Comparison of ENCODE assay signal across 1 cellular context in genomic region chr20:50406610-50407136, GRCh38.
A peak's percentile ranks its signal among the peaks of the same experiment; 100 is the strongest.
TF ChIP-seq lines count a peak whose summit lies in the region.

No MANE protein-coding gene starts in this region.

TF ChIP-seq in HepG2, 621 proteins besides CTCF, POLR2A, EP300 and RAD21 (continued from another document and continues in another):
- TF ChIP-seq, protein P1, sequence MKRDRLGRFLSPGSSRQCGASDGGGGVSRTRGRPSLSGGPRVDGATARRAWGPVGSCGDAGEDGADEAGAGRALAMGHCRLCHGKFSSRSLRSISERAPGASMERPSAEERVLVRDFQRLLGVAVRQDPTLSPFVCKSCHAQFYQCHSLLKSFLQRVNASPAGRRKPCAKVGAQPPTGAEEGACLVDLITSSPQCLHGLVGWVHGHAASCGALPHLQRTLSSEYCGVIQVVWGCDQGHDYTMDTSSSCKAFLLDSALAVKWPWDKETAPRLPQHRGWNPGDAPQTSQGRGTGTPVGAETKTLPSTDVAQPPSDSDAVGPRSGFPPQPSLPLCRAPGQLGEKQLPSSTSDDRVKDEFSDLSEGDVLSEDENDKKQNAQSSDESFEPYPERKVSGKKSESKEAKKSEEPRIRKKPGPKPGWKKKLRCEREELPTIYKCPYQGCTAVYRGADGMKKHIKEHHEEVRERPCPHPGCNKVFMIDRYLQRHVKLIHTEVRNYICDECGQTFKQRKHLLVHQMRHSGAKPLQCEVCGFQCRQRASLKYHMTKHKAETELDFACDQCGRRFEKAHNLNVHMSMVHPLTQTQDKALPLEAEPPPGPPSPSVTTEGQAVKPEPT (CRISPR knock-in tag; IDR thresholded peaks at IDR 0.05; ENCODE audit: low read depth) = no peak
- TF ChIP-seq SPEN (CRISPR knock-in tag; IDR thresholded peaks at IDR 0.05; ENCODE audit: low read depth) (no peak), ARID4A (CRISPR knock-in tag; IDR thresholded peaks at IDR 0.05; ENCODE audit: borderline replicate concordance) (no peak), SRSF4 (IDR thresholded peaks at IDR 0.05; ENCODE audit: low read depth, low read length, poor library complexity, severe bottlenecking) (no peak), SIX4 (CRISPR knock-in tag; IDR thresholded peaks at IDR 0.05) (0 out of 2 replicates have a peak, but pooled peaks have one; percentile 27), MLX (CRISPR knock-in tag; IDR thresholded peaks at IDR 0.05) (no peak), SAP130 (CRISPR knock-in tag; IDR thresholded peaks at IDR 0.05; ENCODE audit: low read depth) (no peak), PHF21A (CRISPR knock-in tag; IDR thresholded peaks at IDR 0.05) (no peak), ZBTB8A (CRISPR knock-in tag; IDR thresholded peaks at IDR 0.05; ENCODE audit: borderline replicate concordance, low read depth) (no peak), RARA (CRISPR knock-in tag; IDR thresholded peaks at IDR 0.05) (0 out of 2 replicates have a peak, but pooled peaks have one; percentile 24), ZNF615 (CRISPR knock-in tag; IDR thresholded peaks at IDR 0.05; ENCODE audit: borderline replicate concordance) (no peak), ARNT (IDR thresholded peaks at IDR 0.05) (no peak), BRD4 (CRISPR knock-in tag; IDR thresholded peaks at IDR 0.05) (no peak), HOXA5 (CRISPR knock-in tag; IDR thresholded peaks at IDR 0.05) (no peak), SMAD1 (CRISPR knock-in tag; IDR thresholded peaks at IDR 0.05; ENCODE audit: borderline replicate concordance, low read depth) (no peak), SOX13 (IDR thresholded peaks at IDR 0.05) (no peak), SOX13 (CRISPR knock-in tag; conservative IDR thresholded peaks at IDR 0.05 in 1 of 2, IDR thresholded peaks at IDR 0.05 in 1 of 2) (peak in 1 of 2 experiments; percentile 49; a peak in 2 of 4 replicates), ZMYM3 (CRISPR knock-in tag; IDR thresholded peaks at IDR 0.05) (peak; percentile 98), ZC3H13 (CRISPR knock-in tag; IDR thresholded peaks at IDR 0.05) (no peak), HNF4G (IDR thresholded peaks at IDR 0.05; ENCODE audit: borderline replicate concordance, low read depth, low read length) (peak; percentile 51; the same call in 1 of the 2 replicates), HNF4G (CRISPR knock-in tag; IDR thresholded peaks at IDR 0.05; ENCODE audit: borderline replicate concordance, low read depth) (no peak), DBP (CRISPR knock-in tag; IDR thresholded peaks at IDR 0.05; ENCODE audit: not compliant biosample characterization) (no peak), HOXA7 (CRISPR knock-in tag; IDR thresholded peaks at IDR 0.05) (no peak), HNF4A (CRISPR knock-in tag; IDR thresholded peaks at IDR 0.05) (peak; percentile 67), ZNF264 (CRISPR knock-in tag; IDR thresholded peaks at IDR 0.05) (no peak), RCOR2 (CRISPR knock-in tag; IDR thresholded peaks at IDR 0.05) (peak; percentile 93), ZNF879 (CRISPR knock-in tag; IDR thresholded peaks at IDR 0.05) (no peak), ETV5 (CRISPR knock-in tag; IDR thresholded peaks at IDR 0.05; ENCODE audit: borderline replicate concordance) (no peak), NFRKB (IDR thresholded peaks at IDR 0.05) (no peak), ZNF670 (CRISPR knock-in tag; IDR thresholded peaks at IDR 0.05; ENCODE audit: borderline replicate concordance) (0 out of 2 replicates have a peak, but pooled peaks have one; percentile 4), ZNF292 (CRISPR knock-in tag; IDR thresholded peaks at IDR 0.05; ENCODE audit: borderline replicate concordance, low read depth) (0 out of 2 replicates have a peak, but pooled peaks have one; percentile 22), HCFC1 (IDR thresholded peaks at IDR 0.05; ENCODE audit: low read depth, low read length) (no peak), ZFY (CRISPR knock-in tag; IDR thresholded peaks at IDR 0.05) (no peak; the same call in 1 of the 2 replicates), MYC (CRISPR knock-in tag; IDR thresholded peaks at IDR 0.05; ENCODE audit: borderline replicate concordance) (no peak), PAWR (CRISPR knock-in tag; IDR thresholded peaks at IDR 0.05; ENCODE audit: borderline replicate concordance) (no peak), BCL6 (CRISPR knock-in tag; IDR thresholded peaks at IDR 0.05) (0 out of 2 replicates have a peak, but pooled peaks have one; percentile 16), ZNF451 (CRISPR knock-in tag; IDR thresholded peaks at IDR 0.05) (no peak), NFKBIZ (CRISPR knock-in tag; IDR thresholded peaks at IDR 0.05) (no peak), NCOR1 (IDR thresholded peaks at IDR 0.05; ENCODE audit: borderline replicate concordance, low read length) (no peak), ZKSCAN5 (CRISPR knock-in tag; IDR thresholded peaks at IDR 0.05) (no peak), TGIF2 (CRISPR knock-in tag; IDR thresholded peaks at IDR 0.05) (no peak), GFI1 (CRISPR knock-in tag; IDR thresholded peaks at IDR 0.05; ENCODE audit: borderline replicate concordance) (peak; percentile 53), SYNCRIP (IDR thresholded peaks at IDR 0.05; ENCODE audit: insufficient read depth, low read depth, low read length) (no peak), NR2C2 (CRISPR knock-in tag; IDR thresholded peaks at IDR 0.05; ENCODE audit: borderline replicate concordance) (no peak), PTBP1 (IDR thresholded peaks at IDR 0.05; ENCODE audit: low read depth, low read length, poor library complexity, severe bottlenecking) (peak; percentile 50), FOXO1 (CRISPR knock-in tag; IDR thresholded peaks at IDR 0.05) (0 out of 2 replicates have a peak, but pooled peaks have one; percentile 30), ZKSCAN1 (IDR thresholded peaks at IDR 0.05; ENCODE audit: low read length) (0 out of 2 replicates have a peak, but pooled peaks have one; percentile 15)
- TF ChIP-seq, protein P2, sequence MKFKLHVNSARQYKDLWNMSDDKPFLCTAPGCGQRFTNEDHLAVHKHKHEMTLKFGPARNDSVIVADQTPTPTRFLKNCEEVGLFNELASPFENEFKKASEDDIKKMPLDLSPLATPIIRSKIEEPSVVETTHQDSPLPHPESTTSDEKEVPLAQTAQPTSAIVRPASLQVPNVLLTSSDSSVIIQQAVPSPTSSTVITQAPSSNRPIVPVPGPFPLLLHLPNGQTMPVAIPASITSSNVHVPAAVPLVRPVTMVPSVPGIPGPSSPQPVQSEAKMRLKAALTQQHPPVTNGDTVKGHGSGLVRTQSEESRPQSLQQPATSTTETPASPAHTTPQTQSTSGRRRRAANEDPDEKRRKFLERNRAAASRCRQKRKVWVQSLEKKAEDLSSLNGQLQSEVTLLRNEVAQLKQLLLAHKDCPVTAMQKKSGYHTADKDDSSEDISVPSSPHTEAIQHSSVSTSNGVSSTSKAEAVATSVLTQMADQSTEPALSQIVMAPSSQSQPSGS (CRISPR knock-in tag; IDR thresholded peaks at IDR 0.05) = peak; percentile 34; the same call in 1 of the 2 replicates
- TF ChIP-seq, protein P3, sequence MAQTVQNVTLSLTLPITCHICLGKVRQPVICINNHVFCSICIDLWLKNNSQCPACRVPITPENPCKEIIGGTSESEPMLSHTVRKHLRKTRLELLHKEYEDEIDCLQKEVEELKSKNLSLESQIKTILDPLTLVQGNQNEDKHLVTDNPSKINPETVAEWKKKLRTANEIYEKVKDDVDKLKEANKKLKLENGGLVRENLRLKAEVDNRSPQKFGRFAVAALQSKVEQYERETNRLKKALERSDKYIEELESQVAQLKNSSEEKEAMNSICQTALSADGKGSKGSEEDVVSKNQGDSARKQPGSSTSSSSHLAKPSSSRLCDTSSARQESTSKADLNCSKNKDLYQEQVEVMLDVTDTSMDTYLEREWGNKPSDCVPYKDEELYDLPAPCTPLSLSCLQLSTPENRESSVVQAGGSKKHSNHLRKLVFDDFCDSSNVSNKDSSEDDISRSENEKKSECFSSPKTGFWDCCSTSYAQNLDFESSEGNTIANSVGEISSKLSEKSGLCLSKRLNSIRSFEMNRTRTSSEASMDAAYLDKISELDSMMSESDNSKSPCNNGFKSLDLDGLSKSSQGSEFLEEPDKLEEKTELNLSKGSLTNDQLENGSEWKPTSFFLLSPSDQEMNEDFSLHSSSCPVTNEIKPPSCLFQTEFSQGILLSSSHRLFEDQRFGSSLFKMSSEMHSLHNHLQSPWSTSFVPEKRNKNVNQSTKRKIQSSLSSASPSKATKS (CRISPR knock-in tag; IDR thresholded peaks at IDR 0.05) = no peak
- TF ChIP-seq, protein P4, sequence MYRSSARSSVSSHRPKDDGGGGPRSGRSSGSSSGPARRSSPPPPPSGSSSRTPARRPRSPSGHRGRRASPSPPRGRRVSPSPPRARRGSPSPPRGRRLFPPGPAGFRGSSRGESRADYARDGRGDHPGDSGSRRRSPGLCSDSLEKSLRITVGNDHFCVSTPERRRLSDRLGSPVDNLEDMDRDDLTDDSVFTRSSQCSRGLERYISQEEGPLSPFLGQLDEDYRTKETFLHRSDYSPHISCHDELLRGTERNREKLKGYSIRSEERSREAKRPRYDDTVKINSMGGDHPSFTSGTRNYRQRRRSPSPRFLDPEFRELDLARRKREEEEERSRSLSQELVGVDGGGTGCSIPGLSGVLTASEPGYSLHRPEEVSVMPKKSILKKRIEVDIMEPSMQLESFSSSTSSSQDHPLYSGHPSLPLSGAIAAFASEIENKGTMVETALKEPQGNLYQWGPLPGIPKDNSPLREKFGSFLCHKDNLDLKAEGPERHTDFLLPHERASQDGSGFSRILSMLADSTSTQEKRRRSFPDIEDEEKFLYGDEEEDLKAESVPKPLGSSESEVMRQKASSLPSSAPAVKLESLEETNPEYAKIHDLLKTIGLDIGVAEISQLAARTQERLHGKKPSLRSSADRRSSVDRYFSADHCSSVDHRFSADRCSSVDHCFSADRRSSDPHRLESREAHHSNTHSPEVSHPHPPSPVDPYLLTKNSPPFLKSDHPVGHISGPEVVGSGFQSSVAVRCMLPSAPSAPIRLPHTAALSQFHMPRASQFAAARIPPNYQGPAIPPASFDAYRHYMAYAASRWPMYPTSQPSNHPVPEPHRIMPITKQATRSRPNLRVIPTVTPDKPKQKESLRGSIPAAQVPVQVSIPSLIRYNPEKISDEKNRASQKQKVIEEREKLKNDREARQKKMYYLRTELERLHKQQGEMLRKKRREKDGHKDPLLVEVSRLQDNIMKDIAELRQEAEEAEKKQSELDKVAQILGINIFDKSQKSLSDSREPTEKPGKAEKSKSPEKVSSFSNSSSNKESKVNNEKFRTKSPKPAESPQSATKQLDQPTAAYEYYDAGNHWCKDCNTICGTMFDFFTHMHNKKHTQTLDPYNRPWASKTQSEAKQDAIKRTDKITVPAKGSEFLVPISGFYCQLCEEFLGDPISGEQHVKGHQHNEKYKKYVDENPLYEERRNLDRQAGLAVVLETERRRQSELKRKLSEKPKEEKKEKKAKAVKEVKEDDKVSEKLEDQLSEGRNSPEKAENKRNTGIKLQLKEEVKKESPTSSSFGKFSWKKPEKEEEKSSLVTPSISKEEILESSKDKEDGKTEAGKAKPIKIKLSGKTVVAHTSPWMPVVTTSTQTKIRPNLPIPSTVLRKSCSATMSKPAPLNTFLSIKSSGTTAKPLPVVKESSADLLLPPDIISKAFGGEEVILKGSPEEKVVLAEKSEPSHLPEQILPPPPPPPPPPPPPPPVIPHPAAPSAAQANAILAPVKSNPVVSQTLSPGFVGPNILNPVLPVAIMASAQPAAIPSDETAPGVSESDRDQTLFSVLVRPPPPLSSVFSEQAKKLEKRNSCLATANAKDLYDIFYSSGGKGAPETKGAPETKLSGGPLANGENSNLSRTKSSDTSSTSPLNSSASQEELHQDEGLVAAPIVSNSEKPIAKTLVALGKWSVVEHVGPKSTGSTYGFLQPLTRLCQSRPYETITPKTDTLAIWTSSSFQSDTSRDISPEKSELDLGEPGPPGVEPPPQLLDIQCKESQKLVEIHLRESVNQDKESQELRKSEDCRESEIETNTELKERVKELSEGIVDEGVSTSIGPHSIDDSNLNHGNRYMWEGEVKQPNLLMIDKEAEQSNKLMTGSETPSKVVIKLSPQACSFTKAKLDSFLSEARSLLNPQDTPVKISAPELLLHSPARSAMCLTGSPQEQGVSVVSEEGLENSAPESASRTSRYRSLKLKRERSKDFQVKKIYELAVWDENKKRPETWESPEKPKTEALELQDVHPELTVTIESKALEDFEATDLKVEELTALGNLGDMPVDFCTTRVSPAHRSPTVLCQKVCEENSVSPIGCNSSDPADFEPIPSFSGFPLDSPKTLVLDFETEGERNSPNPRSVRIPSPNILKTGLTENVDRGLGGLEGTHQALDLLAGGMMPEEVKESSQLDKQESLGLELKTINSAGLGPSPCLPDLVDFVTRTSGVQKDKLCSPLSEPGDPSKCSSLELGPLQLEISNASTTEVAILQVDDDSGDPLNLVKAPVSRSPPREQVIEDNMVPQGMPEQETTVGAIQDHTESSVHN (CRISPR knock-in tag; IDR thresholded peaks at IDR 0.05) = no peak
